ENCODE assay signal across 8 cellular contexts in genomic region chr1:156104065-156104810, GRCh38. TPM values are rescaled to one million over a fixed set of nuclear protein-coding genes. Genes with fewer than 3 reads are reported as not detected.
DNase-seq lines count a peak whose midpoint lies in the region; ATAC-seq and TF ChIP-seq lines count a peak whose summit lies in the region.

No MANE protein-coding gene starts in this region.

- H3K4me1 ChIP-seq in gastroesophageal sphincter, result peaks cover 18 to 83% (median 63%) of the 10 kb centered on the region in 3 donors
- H3K4me1 ChIP-seq in psoas muscle, result peaks cover 54% of the 10 kb centered on the region

- H3K36me3 Mint-ChIP-seq in activated naive CD4-positive, alpha-beta T cell treated with anti-CD3 and anti-CD28 coated beads, Interleukin-2, amount 50 U/mL, for 72 hours, result no peaks in the 10 kb centered on the region

- peak overlapping the region; percentile 96 to 97 for H3K27ac Mint-ChIP-seq in activated naive CD4-positive, alpha-beta T cell treated with anti-CD3 and anti-CD28 coated beads, Interleukin-2, amount 50 U/mL, for 72 hours

- H3K36me3 ChIP-seq in gastroesophageal sphincter (no peaks in the 10 kb centered on the region), psoas muscle (ENCODE audit: insufficient read depth in 1 of 2, low read depth in 1 of 2) (no peaks in the 10 kb centered on the region)

- peak in 1 of 2 donors; percentile 14 for ATAC-seq in activated naive CD4-positive, alpha-beta T cell treated with anti-CD3 and anti-CD28 coated beads, Interleukin-2, amount 50 U/mL, for 72 hours
- ATAC-seq in gastroesophageal sphincter, result peak; percentile 52
- peak in 1 of 4 donors; percentile 11 for ATAC-seq in psoas muscle
- ATAC-seq in HG03571 (IDR thresholded peaks at IDR 0.05; ENCODE audit: unreplicated experiment), result no peak

- no peaks in the 10 kb centered on the region for H3K9me3 ChIP-seq in gastroesophageal sphincter
- no peaks in the 10 kb centered on the region for H3K9me3 ChIP-seq in psoas muscle

- no peak for TF ChIP-seq EP300 in gastroesophageal sphincter (IDR thresholded peaks at IDR 0.05)

- H3K27ac ChIP-seq in gastroesophageal sphincter (peak overlapping the region; percentile 87 to 98 (median 96)), psoas muscle (peak overlapping the region; percentile 98)

- TF ChIP-seq POLR2A in gastroesophageal sphincter (IDR thresholded peaks at IDR 0.05), result no peak

- peak; percentile 44 for DNase-seq in SIG-M5 treated with dmso at 0.1 percent for 504 hours (lab: John Stamatoyannopoulos, UW; ENCODE audit: unreplicated experiment)
- no peak for DNase-seq in SIG-M5 (lab: John Stamatoyannopoulos, UW)
- peak; percentile 49 for DNase-seq in NCI-H2196 treated with DMSO at 0.1 percent for 48 hours (lab: John Stamatoyannopoulos, UW; ENCODE audit: unreplicated experiment)
- peak in 1 of 2 donors; percentile 47 for DNase-seq in activated naive CD4-positive, alpha-beta T cell treated with anti-CD3 and anti-CD28 coated beads, Interleukin-2, amount 50 U/mL, for 72 hours (ENCODE audit: low spot score in 2 of 2)
- DNase-seq in psoas muscle, result peak; percentile 63 to 80
- no peak for DNase-seq in midbrain (lab: John Stamatoyannopoulos, UW)

- no peak for TF ChIP-seq CTCF in gastroesophageal sphincter (IDR thresholded peaks at IDR 0.05)
- no peak for TF ChIP-seq CTCF in psoas muscle (IDR thresholded peaks at IDR 0.05)

- no peaks in the 10 kb centered on the region for H3K9me3 Mint-ChIP-seq in activated naive CD4-positive, alpha-beta T cell treated with anti-CD3 and anti-CD28 coated beads, Interleukin-2, amount 50 U/mL, for 72 hours

- H3K4me3 ChIP-seq in gastroesophageal sphincter, result peak overlapping the region in 1 of 2 donors; percentile 10
- H3K4me3 ChIP-seq in psoas muscle, result no peak overlapping the region

- intact Hi-C loops in psoas muscle (cut with DNase I), result no loop called here

- 0 to 24% methylated on average over 1 to 11 of the region's 15 CpGs for WGBS in gastroesophageal sphincter (ENCODE audit: low coverage in 1 of 2), 2 donors
- 30 to 36% (median 31%) methylated on average over 15 of the region's 15 CpGs for WGBS in psoas muscle, 3 donors

- no peaks in the 10 kb centered on the region for H3K27me3 ChIP-seq in gastroesophageal sphincter
- H3K27me3 ChIP-seq in psoas muscle (ENCODE audit: insufficient read depth in 3 of 3, low read length in 2 of 3), result no peaks in the 10 kb centered on the region

RNA-seq across cellular contexts. Expression of gene LMNA, which starts 10.3 kb away (rescaled TPM):
- total RNA-seq in activated naive CD4-positive, alpha-beta T cell treated with anti-CD3 and anti-CD28 coated beads, Interleukin-2, amount 50 U/mL, for 72 hours, result 100 to 1,000 TPM; 116 to 147 TPM
- 100 to 1,000 TPM; 327 to 617 (median 519) TPM for total RNA-seq in gastroesophageal sphincter
- total RNA-seq in psoas muscle, result 100 to 1,000 TPM; 161 to 392 (median 291) TPM
- 100 to 1,000 TPM; 114 to 237 (median 138) TPM for polyA plus RNA-seq in psoas muscle

RNA-seq across cellular contexts. Expression of gene MEX3A, which starts 22.0 kb away (rescaled TPM):
- under 1 TPM; 0.16 to 0.49 TPM for total RNA-seq in activated naive CD4-positive, alpha-beta T cell treated with anti-CD3 and anti-CD28 coated beads, Interleukin-2, amount 50 U/mL, for 72 hours
- total RNA-seq in gastroesophageal sphincter (under 1 TPM; under 0.01 to 0.78 (median 0.52) TPM), psoas muscle (under 1 TPM; 0.06 to 0.28 (median 0.11) TPM)
- under 1 TPM; 0.07 to 0.42 (median 0.22) TPM for polyA plus RNA-seq in psoas muscle

RNA-seq across cellular contexts. Expression of gene RAB25, which starts 43.3 kb away (rescaled TPM):
- total RNA-seq in activated naive CD4-positive, alpha-beta T cell treated with anti-CD3 and anti-CD28 coated beads, Interleukin-2, amount 50 U/mL, for 72 hours, result under 1 TPM; 0.36 to 0.89 TPM
- total RNA-seq in gastroesophageal sphincter, result 10 to 100 TPM in 1 of 4 donors, not detected in 3; 22.1 TPM
- not detected for total RNA-seq in psoas muscle
- under 1 TPM; 0.07 to 0.34 (median 0.13) TPM for polyA plus RNA-seq in psoas muscle

RNA-seq across cellular contexts. Expression of gene SEMA4A, which starts 49.1 kb away (rescaled TPM):
- total RNA-seq in activated naive CD4-positive, alpha-beta T cell treated with anti-CD3 and anti-CD28 coated beads, Interleukin-2, amount 50 U/mL, for 72 hours, result 10 to 100 TPM; 10.5 to 36.2 TPM
- total RNA-seq in gastroesophageal sphincter (1 to 10 TPM; 1.7 to 7.5 (median 3.4) TPM), psoas muscle (1 to 10 TPM; 1.2 to 3.4 (median 2.4) TPM)
- 1 to 10 TPM in 1 of 3 donors, under 1 TPM in 2; 0.77 to 1.8 (median 0.82) TPM for polyA plus RNA-seq in psoas muscle

RNA-seq across cellular contexts. Expression of gene LAMTOR2, which starts 49.7 kb away (rescaled TPM):
- total RNA-seq in activated naive CD4-positive, alpha-beta T cell treated with anti-CD3 and anti-CD28 coated beads, Interleukin-2, amount 50 U/mL, for 72 hours, result 10 to 100 TPM; 36.0 to 51.7 TPM
- total RNA-seq in gastroesophageal sphincter (10 to 100 TPM; 66.8 to 79.3 (median 73.1) TPM), psoas muscle (10 to 100 TPM; 46.1 to 63.9 (median 51.2) TPM)
- polyA plus RNA-seq in psoas muscle, result 100 to 1,000 TPM in 1 of 3 donors, 10 to 100 TPM in 2; 89.0 to 101 (median 95.7) TPM

Comparison
In these comparisons a context has a peak if more than half of its experiments do, and no peak if none do; other contexts are left out.
1. DNase-seq: peak in SIG-M5 treated with dmso at 0.1 percent for 504 hours (single experiment), NCI-H2196 treated with DMSO at 0.1 percent for 48 hours (single experiment) and psoas muscle (2 of 2); none in SIG-M5 (single experiment) and midbrain (single experiment).